10 cellular contexts compared by ENCODE assay signal in the genomic region with DNA sequence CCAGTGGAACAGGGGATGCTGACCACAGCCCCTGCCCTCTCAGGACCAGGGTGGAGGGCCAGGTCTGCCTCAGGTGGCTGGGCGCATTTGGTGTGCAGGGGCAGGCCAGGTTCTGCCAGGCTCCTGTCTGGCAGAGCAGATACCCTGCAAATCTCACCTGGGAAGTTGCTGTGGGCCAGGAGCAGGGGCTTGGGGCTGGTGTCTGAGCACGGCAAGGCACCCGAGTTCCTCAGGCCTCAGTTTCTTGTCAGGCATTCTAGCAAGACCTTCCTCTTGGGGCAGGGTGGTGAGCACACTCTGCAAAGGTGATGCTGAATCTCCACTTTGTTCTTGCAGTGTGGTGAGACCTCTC. TPM values are rescaled to one million over a fixed set of nuclear protein-coding genes. Genes with fewer than 3 reads are reported as not detected.
DNase-seq lines count a peak whose midpoint lies in the region; ATAC-seq and TF ChIP-seq lines count a peak whose summit lies in the region.
"Had no signal": no experiment of that assay in that cellular context is flagged by ENCODE, and none has a peak within 500 bp of the region (broad histone marks: within the 10 kb centered on the region; RNA-seq: fewer than 3 reads in every experiment).

No MANE protein-coding gene starts in this region.

- H3K27ac Mint-ChIP-seq in Caco-2 (ENCODE audit: unreplicated experiment), result no peak overlapping the region
- H3K27ac Mint-ChIP-seq in endothelial cell (ENCODE audit: unreplicated experiment), result no peak overlapping the region

- H3K9me3 Mint-ChIP-seq in Caco-2 (ENCODE audit: unreplicated experiment), result no peaks in the 10 kb centered on the region
- no peaks in the 10 kb centered on the region for H3K9me3 Mint-ChIP-seq in endothelial cell (ENCODE audit: unreplicated experiment)

- H3K36me3 Mint-ChIP-seq in Caco-2 (ENCODE audit: insufficient read depth, unreplicated experiment) (no peaks in the 10 kb centered on the region), endothelial cell (ENCODE audit: low read depth, unreplicated experiment) (no peaks in the 10 kb centered on the region)

- DNase-seq in Caco-2 (no peak), NT2/D1 (ENCODE audit: low read depth, low spot score) (no peak), endothelial cell (ENCODE audit: low spot score) (no peak), retinal pigment epithelial cell (ENCODE audit: low read depth) (no peak), CD1c-positive myeloid dendritic cell (ENCODE audit: extremely low spot score) (no peak), NCI-H146 (lab: John Stamatoyannopoulos, UW) (no peak)
- no peak for DNase-seq in NK-92 treated with Interleukin-12 subunit alpha and Interleukin-12 subunit beta, amount 100 ng/mL, for 24 hours (lab: John Stamatoyannopoulos, UW)
- DNase-seq: anterior cingulate cortex, NCI-H1048 had no signal

- H3K9me3 ChIP-seq in Caco-2, result no peaks in the 10 kb centered on the region
- no peaks in the 10 kb centered on the region for H3K9me3 ChIP-seq in NT2/D1 (ENCODE audit: insufficient read depth, low read length)

- H3K4me1 ChIP-seq in Caco-2, result peaks cover 6% of the 10 kb centered on the region
- peaks cover 17% of the 10 kb centered on the region for H3K4me1 ChIP-seq in NT2/D1 (ENCODE audit: insufficient read depth, insufficient read length)

- H3K9ac ChIP-seq in NT2/D1 (ENCODE audit: insufficient read length, low read depth), result peak overlapping the region; percentile 47

- CTCF ChIA-PET in Caco-2 (lab: Charles Lee), result interaction anchor here (0.7 kb wide), 2 partner anchors 155 to 428 kb away, joined by 3 to 4 read pairs; no protein-coding TSS in a partner anchor

- H3K4me3 Mint-ChIP-seq in Caco-2 (ENCODE audit: unreplicated experiment) (no peak overlapping the region), endothelial cell (ENCODE audit: unreplicated experiment) (peak overlapping the region; percentile 73)

- H3K4me3 ChIP-seq in Caco-2 (ENCODE audit: low read depth, low read length) (peak overlapping the region; percentile 92), NT2/D1 (ENCODE audit: insufficient read length, low read depth) (peak overlapping the region; percentile 81), retinal pigment epithelial cell (ENCODE audit: low read length) (peak overlapping the region; percentile 73)

- no peak for TF ChIP-seq CTCF in Caco-2 (IDR thresholded peaks at IDR 0.05; ENCODE audit: insufficient read depth in 1 of 2, low read depth in 1 of 2, low read length in 1 of 2, severe bottlenecking in 1 of 2, unreplicated experiment in 1 of 2)
- no peak for TF ChIP-seq CTCF in endothelial cell (IDR thresholded peaks at IDR 0.05; ENCODE audit: unreplicated experiment)
- no peak for TF ChIP-seq CTCF in retinal pigment epithelial cell (conservative IDR thresholded peaks at IDR 0.05; ENCODE audit: low read depth, low read length)

- H3K27me3 ChIP-seq in Caco-2 (replicated peaks; ENCODE audit: control insufficient read depth, insufficient read depth, low read length) (no peaks in the 10 kb centered on the region), NT2/D1 (ENCODE audit: insufficient read depth, insufficient read length) (no peaks in the 10 kb centered on the region)

- no peaks in the 10 kb centered on the region for H3K36me3 ChIP-seq in Caco-2 (ENCODE audit: control insufficient read depth, insufficient read depth, low read length)
- peaks cover 5% of the 10 kb centered on the region for H3K36me3 ChIP-seq in NT2/D1 (ENCODE audit: insufficient read depth, insufficient read length, low read length)

- H3K27me3 Mint-ChIP-seq in Caco-2 (ENCODE audit: insufficient read depth, unreplicated experiment), result no peaks in the 10 kb centered on the region
- H3K27me3 Mint-ChIP-seq in endothelial cell (ENCODE audit: unreplicated experiment), result peaks cover 1% of the 10 kb centered on the region

- no TSS peak for BruUV-seq in Caco-2 (replicated peaks; lab: Mats Ljungman, UMichigan)

- POLR2A ChIA-PET in Caco-2 (lab: Charles Lee), result no interaction called here

- intact Hi-C loops in Caco-2 (cut with micrococcal nuclease; ENCODE audit: unreplicated experiment), result no loop called here

- ATAC-seq in HG03175 (IDR thresholded peaks at IDR 0.05; ENCODE audit: unreplicated experiment), result no peak

- H3K4me1 Mint-ChIP-seq in Caco-2 (ENCODE audit: low read depth, unreplicated experiment) (no peaks in the 10 kb centered on the region), endothelial cell (ENCODE audit: unreplicated experiment) (peaks cover 4% of the 10 kb centered on the region)

RNA-seq across cellular contexts. Expression of a gene that starts 1.1 kb away (rescaled TPM):
- total RNA-seq in Caco-2 (2022) (12.0 and 13.8 TPM in 2 replicates), endothelial cell (ENCODE audit: unreplicated experiment) (17.5 TPM)

RNA-seq across cellular contexts. Expression of a gene that starts 47.8 kb away (rescaled TPM):
- total RNA-seq in Caco-2 (2022), result 7.9 and 9.8 TPM in 2 replicates
- total RNA-seq in endothelial cell (ENCODE audit: unreplicated experiment), result 5.1 TPM
